In genomic region chr3:145133281-145133680, GRCh38 we compare ENCODE assay signal across 25 cellular contexts.
"Had no signal": no experiment of that assay in that cellular context is flagged by ENCODE, and none has a peak within 500 bp of the region (broad histone marks: within the 10 kb centered on the region; RNA-seq: fewer than 3 reads in every experiment).

No MANE protein-coding gene starts in this region.

- H3K4me1 ChIP-seq: left ventricle myocardium inferior, pancreas, prostate gland, right atrium auricular region, right lobe of liver, stomach, testis, thyroid gland, transverse colon, upper lobe of left lung, vagina had no signal

- H2AFZ ChIP-seq: hepatocyte had no signal

- H3K4me1 Mint-ChIP-seq: naive thymus-derived CD4-positive, alpha-beta T cell; stimulated activated naive B cell treated with anti-CD40 and anti-IgM and Interleukin-4, amounts not matched to agents 10 μg/mL and 1 μg/mL and 100 μg/mL, for 72 hours had no signal

- H3K4me3 ChIP-seq: hepatocyte, left ventricle myocardium inferior, lung, mucosa of descending colon, pancreas, prostate gland, right atrium auricular region, right lobe of liver, smooth muscle cell, stomach, testis, thyroid gland, transverse colon, upper lobe of left lung, vagina had no signal

- H3K27me3 ChIP-seq: hepatocyte, pancreas, right atrium auricular region, right lobe of liver, stomach, testis, thyroid gland, transverse colon, upper lobe of left lung, vagina had no signal

- H3K27ac ChIP-seq: hepatocyte, left ventricle myocardium inferior, pancreas, prostate gland, right atrium auricular region, right lobe of liver, stomach, testis, thyroid gland, transverse colon, upper lobe of left lung, vagina had no signal

- H3K79me2 ChIP-seq: hepatocyte had no signal

- H3K36me3 ChIP-seq: left ventricle myocardium inferior, pancreas, prostate gland, right atrium auricular region, right lobe of liver, stomach, thyroid gland, transverse colon, upper lobe of left lung, vagina had no signal

- H3K27ac Mint-ChIP-seq: naive thymus-derived CD4-positive, alpha-beta T cell; natural killer cell treated with Interleukin-12 subunit alpha and Interleukin-12 subunit beta and Interleukin-15 and Interleukin-18, amount 100 ng/mL, for 72 hours; stimulated activated naive B cell treated with anti-CD40 and anti-IgM and Interleukin-4, amounts not matched to agents 10 μg/mL and 1 μg/mL and 100 μg/mL, for 72 hours had no signal

- DNase-seq: islet precursor cell; left ventricle myocardium inferior; midbrain; mucosa of descending colon; naive thymus-derived CD4-positive, alpha-beta T cell; nucleus accumbens; pancreas; posterior cingulate gyrus; right lobe of liver; stimulated activated CD4-positive, alpha-beta T cell treated with anti-CD3 and anti-CD28 coated beads, Interleukin-1b, Interleukin-23, amount 100 ng/mL, for 48 hours; stimulated activated CD4-positive, alpha-beta T cell treated with anti-CD3 and anti-CD28 coated beads, Interleukin-2, amount 100 ng/mL, for 48 hours; stimulated activated naive B cell treated with anti-CD40 and anti-IgM and Interleukin-4, amounts not matched to agents 10 μg/mL and 1 μg/mL and 100 μg/mL, for 72 hours; stimulated activated naive CD8-positive, alpha-beta T cell treated with anti-CD3 and anti-CD28 coated beads, Interleukin-15, Interleukin-2, amounts not matched to agents 100 U/mL and 50 U/mL, for 24 hours; stomach; testis; thyroid gland; transverse colon; upper lobe of left lung had no signal

- ATAC-seq: mucosa of descending colon; naive thymus-derived CD4-positive, alpha-beta T cell; natural killer cell treated with Interleukin-12 subunit alpha and Interleukin-12 subunit beta and Interleukin-15 and Interleukin-18, amount 100 ng/mL, for 72 hours; pancreas; right lobe of liver; stimulated activated naive B cell treated with anti-CD40 and anti-IgM and Interleukin-4, amounts not matched to agents 10 μg/mL and 1 μg/mL and 100 μg/mL, for 72 hours; stimulated activated naive CD8-positive, alpha-beta T cell treated with anti-CD3 and anti-CD28 coated beads, Interleukin-15, Interleukin-2, amounts not matched to agents 100 U/mL and 50 U/mL, for 24 hours had no signal

- H3K9me3 ChIP-seq: left ventricle myocardium inferior, mucosa of descending colon, pancreas, prostate gland, right atrium auricular region, right lobe of liver, stomach, testis, thyroid gland, transverse colon, upper lobe of left lung, vagina had no signal

- H3K9me3 Mint-ChIP-seq: stimulated activated naive B cell treated with anti-CD40 and anti-IgM and Interleukin-4, amounts not matched to agents 10 μg/mL and 1 μg/mL and 100 μg/mL, for 72 hours had no signal

- H3K4me2 ChIP-seq: hepatocyte, smooth muscle cell had no signal

- H3K36me3 Mint-ChIP-seq: naive thymus-derived CD4-positive, alpha-beta T cell; natural killer cell treated with Interleukin-12 subunit alpha and Interleukin-12 subunit beta and Interleukin-15 and Interleukin-18, amount 100 ng/mL, for 72 hours; stimulated activated naive B cell treated with anti-CD40 and anti-IgM and Interleukin-4, amounts not matched to agents 10 μg/mL and 1 μg/mL and 100 μg/mL, for 72 hours had no signal

- H3K27me3 Mint-ChIP-seq: naive thymus-derived CD4-positive, alpha-beta T cell; natural killer cell treated with Interleukin-12 subunit alpha and Interleukin-12 subunit beta and Interleukin-15 and Interleukin-18, amount 100 ng/mL, for 72 hours; stimulated activated naive B cell treated with anti-CD40 and anti-IgM and Interleukin-4, amounts not matched to agents 10 μg/mL and 1 μg/mL and 100 μg/mL, for 72 hours had no signal

- H3K4me3 Mint-ChIP-seq: naive thymus-derived CD4-positive, alpha-beta T cell; natural killer cell treated with Interleukin-12 subunit alpha and Interleukin-12 subunit beta and Interleukin-15 and Interleukin-18, amount 100 ng/mL, for 72 hours; stimulated activated naive B cell treated with anti-CD40 and anti-IgM and Interleukin-4, amounts not matched to agents 10 μg/mL and 1 μg/mL and 100 μg/mL, for 72 hours had no signal
